4 cellular contexts compared by ENCODE assay signal in genomic region chr7:130216025-130216424, GRCh38.
TF ChIP-seq lines count a peak whose summit lies in the region.

No MANE protein-coding gene starts in this region.

TF ChIP-seq in SK-N-SH treated with all-trans-retinoic acid at 6 μM for 48 hours, 23 proteins besides CTCF, POLR2A, EP300 and RAD21 (continues in another document):
- TF ChIP-seq RARB (CRISPR knock-in tag; IDR thresholded peaks at IDR 0.05) (no peak), ZNF8 (CRISPR knock-in tag; IDR thresholded peaks at IDR 0.05) (no peak), POU6F1 (CRISPR knock-in tag; IDR thresholded peaks at IDR 0.05; ENCODE audit: borderline replicate concordance, low read depth) (no peak), TCF4 (CRISPR knock-in tag; IDR thresholded peaks at IDR 0.05; ENCODE audit: borderline replicate concordance) (no peak), ISL1 (CRISPR knock-in tag; IDR thresholded peaks at IDR 0.05) (no peak), ARNTL (CRISPR knock-in tag; IDR thresholded peaks at IDR 0.05; ENCODE audit: borderline replicate concordance, low read depth) (no peak), GLIS3 (CRISPR knock-in tag; IDR thresholded peaks at IDR 0.05) (no peak), CSDC2 (CRISPR knock-in tag; IDR thresholded peaks at IDR 0.05) (no peak), CSRNP3 (CRISPR knock-in tag; IDR thresholded peaks at IDR 0.05) (no peak), ZNF565 (CRISPR knock-in tag; conservative IDR thresholded peaks at IDR 0.05; ENCODE audit: low read depth) (no peak)

TF ChIP-seq in SK-N-SH, 30 proteins besides CTCF, POLR2A, EP300 and RAD21:
- TF ChIP-seq RCOR1 (IDR thresholded peaks at IDR 0.05; ENCODE audit: low read length): no peak
- no peak for TF ChIP-seq FOXJ3 (CRISPR knock-in tag; IDR thresholded peaks at IDR 0.05)
- TF ChIP-seq MAX (IDR thresholded peaks at IDR 0.05; ENCODE audit: low read depth): no peak
- TF ChIP-seq JUND (IDR thresholded peaks at IDR 0.05): no peak
TF ChIP-seq in SK-N-SH: peak in this region for 0.

TF ChIP-seq in GM23338, 12 proteins besides CTCF, POLR2A, EP300 and RAD21 (continues in another document):
- TF ChIP-seq POLR2AphosphoS5 (IDR thresholded peaks at IDR 0.05; ENCODE audit: low read depth) (no peak), JUNB (IDR thresholded peaks at IDR 0.05; ENCODE audit: unreplicated experiment) (no peak), EZH2 (IDR thresholded peaks at IDR 0.05; ENCODE audit: low read depth, unreplicated experiment) (no peak), ETS1 (IDR thresholded peaks at IDR 0.05) (no peak), EZH2phosphoT487 (IDR thresholded peaks at IDR 0.05; ENCODE audit: unreplicated experiment) (no peak), CREB1 (CRISPR knock-in tag; IDR thresholded peaks at IDR 0.05; ENCODE audit: low read depth) (no peak), REST (IDR thresholded peaks at IDR 0.05; ENCODE audit: unreplicated experiment) (no peak), ZNF331 (CRISPR knock-in tag; IDR thresholded peaks at IDR 0.05; ENCODE audit: low read depth) (no peak), ZNF114 (CRISPR knock-in tag; IDR thresholded peaks at IDR 0.05) (no peak), NANOG (IDR thresholded peaks at IDR 0.05; ENCODE audit: borderline replicate concordance) (no peak), STAT1 (IDR thresholded peaks at IDR 0.05; ENCODE audit: unreplicated experiment) (no peak)

TF ChIP-seq in K562, 482 proteins besides CTCF, POLR2A, EP300 and RAD21:
- TF ChIP-seq ZNF449 (CRISPR knock-in tag; IDR thresholded peaks at IDR 0.05): no peak
- TF ChIP-seq SMC3 (conservative IDR thresholded peaks at IDR 0.05; ENCODE audit: insufficient read depth, low read depth, low read length): 0 out of 2 replicates have a peak, but pooled peaks have one; percentile 5
- TF ChIP-seq USF1 (CRISPR knock-in tag; IDR thresholded peaks at IDR 0.05): 0 out of 2 replicates have a peak, but pooled peaks have one; percentile 19
